ENCODE assay signal across 8 cellular contexts in the genomic region with DNA sequence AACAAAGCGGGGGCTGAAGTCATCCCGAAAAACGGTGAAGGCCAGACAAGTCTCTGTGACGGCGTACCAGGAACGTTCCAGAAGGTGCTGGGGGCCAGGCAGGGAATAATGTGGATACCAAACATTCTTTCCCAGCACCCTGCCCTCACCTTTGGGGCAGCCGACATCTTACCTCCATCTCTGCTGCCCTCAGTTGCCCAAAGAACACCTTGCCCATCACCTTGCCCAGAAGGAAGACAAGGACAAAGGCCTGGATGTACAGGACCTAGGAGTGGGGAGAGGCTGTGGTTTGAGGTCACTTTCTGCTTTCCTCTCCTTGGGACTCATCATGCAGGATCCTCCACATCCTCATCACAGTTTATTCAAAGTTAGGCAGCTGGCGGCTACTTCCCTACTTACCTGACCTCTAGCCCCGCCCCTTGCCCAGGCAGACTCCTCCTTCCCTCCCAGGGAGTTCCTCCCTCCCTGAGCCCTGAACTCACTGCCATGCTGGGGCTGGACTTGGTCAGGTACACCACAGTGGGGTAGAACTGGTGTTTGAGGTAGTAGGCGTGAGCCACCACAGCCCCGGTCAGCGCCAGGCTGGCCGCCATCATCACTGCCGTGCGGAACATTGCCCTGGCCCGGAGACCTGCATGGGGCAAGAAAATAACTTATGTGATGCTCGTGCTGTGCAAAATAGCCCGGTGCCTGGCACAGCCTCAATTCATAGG. TPM values are rescaled to one million over a fixed set of nuclear protein-coding genes. Genes with fewer than 3 reads are reported as not detected.
DNase-seq lines count a peak whose midpoint lies in the region; ATAC-seq and TF ChIP-seq lines count a peak whose summit lies in the region.

No MANE protein-coding gene starts in this region.

- CTCF ChIA-PET in activated naive CD4-positive, alpha-beta T cell treated with anti-CD3 and anti-CD28 coated beads, Interleukin-2, amount 10 ng/mL, durations not matched to agents 7 days and 5 days (lab: Charles Lee), result interaction anchor here (3.3 kb wide), 1 partner anchor 12 kb away, joined by 9 read pairs; a partner anchor contains a TSS

- H3K4me1 Mint-ChIP-seq in activated naive CD4-positive, alpha-beta T cell treated with anti-CD3 and anti-CD28 coated beads, Interleukin-2, amount 10 ng/mL, durations not matched to agents 7 days and 5 days, result peaks cover 42% of the 10 kb centered on the region

- H3K79me2 ChIP-seq in hepatocyte, result peaks cover 30% of the 10 kb centered on the region

- ATAC-seq in HG02642 (IDR thresholded peaks at IDR 0.05; ENCODE audit: poor library complexity, unreplicated experiment) (no peak), GM18858 (IDR thresholded peaks at IDR 0.05; ENCODE audit: unreplicated experiment) (no peak)

- H3K9me3 Mint-ChIP-seq in activated naive CD4-positive, alpha-beta T cell treated with anti-CD3 and anti-CD28 coated beads, Interleukin-2, amount 10 ng/mL, durations not matched to agents 7 days and 5 days, result no peaks in the 10 kb centered on the region

- no peaks in the 10 kb centered on the region for H3K27me3 Mint-ChIP-seq in activated naive CD4-positive, alpha-beta T cell treated with anti-CD3 and anti-CD28 coated beads, Interleukin-2, amount 10 ng/mL, durations not matched to agents 7 days and 5 days

- peaks cover 23% of the 10 kb centered on the region for H3K36me3 Mint-ChIP-seq in activated naive CD4-positive, alpha-beta T cell treated with anti-CD3 and anti-CD28 coated beads, Interleukin-2, amount 10 ng/mL, durations not matched to agents 7 days and 5 days

- H3K27me3 ChIP-seq in hepatocyte (no peaks in the 10 kb centered on the region), skeletal muscle tissue (ENCODE audit: control insufficient read depth in 3 of 3, insufficient read depth in 3 of 3, low read length in 3 of 3) (no peaks in the 10 kb centered on the region)

- no peaks in the 10 kb centered on the region for H3K9me3 ChIP-seq in hepatocyte (ENCODE audit: low read depth)
- H3K9me3 ChIP-seq in skeletal muscle tissue (ENCODE audit: control insufficient read depth in 3 of 3, low read length in 3 of 3), result no peaks in the 10 kb centered on the region

- H3K4me3 ChIP-seq in hepatocyte, result peak overlapping the region; percentile 29
- peak overlapping the region; percentile 93 to 98 (median 94) for H3K4me3 ChIP-seq in skeletal muscle tissue (ENCODE audit: low read length in 3 of 3)

- peak; percentile 68 for TF ChIP-seq POLR2A in GM18951 (IDR thresholded peaks at IDR 0.05; ENCODE audit: extremely low read depth, insufficient read depth, insufficient read length)

- H4K20me1 ChIP-seq in hepatocyte (ENCODE audit: insufficient read depth, poor library complexity, severe bottlenecking), result peaks cover 4% of the 10 kb centered on the region

- H2AFZ ChIP-seq in hepatocyte, result no peak overlapping the region

- peaks cover 17% of the 10 kb centered on the region for H3K4me1 ChIP-seq in hepatocyte (ENCODE audit: insufficient read depth)
- peaks cover 35 to 57% (median 35%) of the 10 kb centered on the region in 3 donors for H3K4me1 ChIP-seq in skeletal muscle tissue (ENCODE audit: control insufficient read depth in 3 of 3, insufficient read depth in 3 of 3, low read length in 3 of 3)

- peak overlapping the region; percentile 99 to 100 (median 99) for H3K9ac ChIP-seq in skeletal muscle tissue (ENCODE audit: low read depth in 1 of 3, low read length in 3 of 3)

- WGBS in hepatocyte (ENCODE audit: low lambda C conversion rate, missing lambda C conversion rate), result 53% methylated on average over 18 of the region's 18 CpGs

- H3K36me3 ChIP-seq in hepatocyte (replicated peaks; ENCODE audit: insufficient read depth, low read depth), result no peaks in the 10 kb centered on the region
- peaks cover 48 to 51% (median 48%) of the 10 kb centered on the region in 3 donors for H3K36me3 ChIP-seq in skeletal muscle tissue (ENCODE audit: control insufficient read depth in 3 of 3, insufficient read depth in 3 of 3, low read length in 3 of 3)

- in situ Hi-C loops in GM18951 (cut with MboI; ENCODE audit: low sequenced_read_pairs, unreplicated experiment), result no loop called here

- H3K4me3 Mint-ChIP-seq in activated naive CD4-positive, alpha-beta T cell treated with anti-CD3 and anti-CD28 coated beads, Interleukin-2, amount 10 ng/mL, durations not matched to agents 7 days and 5 days, result peak overlapping the region; percentile 99

- H3K4me2 ChIP-seq in hepatocyte, result peak overlapping the region; percentile 95

- H3K27ac ChIP-seq in hepatocyte (peak overlapping the region; percentile 98), skeletal muscle tissue (ENCODE audit: low read depth, low read length) (peak overlapping the region; percentile 100)

- DNase-seq in NCI-H2196 treated with DMSO at 0.1 percent for 48 hours (lab: John Stamatoyannopoulos, UW; ENCODE audit: unreplicated experiment) (peak; percentile 34), hepatocyte (ENCODE audit: low spot score) (peak; percentile 85), A172 (ENCODE audit: low spot score) (no peak)
- DNase-seq in activated naive CD4-positive, alpha-beta T cell treated with anti-CD3 and anti-CD28 coated beads, Interleukin-2, amount 10 ng/mL, durations not matched to agents 7 days and 5 days, result peak; percentile 81

- TF ChIP-seq CTCF in hepatocyte (IDR thresholded peaks at IDR 0.05; ENCODE audit: poor library complexity), result no peak

- no peaks in the 10 kb centered on the region for H3K9me2 ChIP-seq in hepatocyte (replicated peaks; ENCODE audit: insufficient read depth)

- peak overlapping the region; percentile 100 for H3K27ac Mint-ChIP-seq in activated naive CD4-positive, alpha-beta T cell treated with anti-CD3 and anti-CD28 coated beads, Interleukin-2, amount 10 ng/mL, durations not matched to agents 7 days and 5 days

RNA-seq across cellular contexts. Expression of a gene that starts 1.2 kb away (rescaled TPM):
- total RNA-seq in hepatocyte (27.3 and 27.7 TPM in 2 replicates), skeletal muscle tissue (19.8 TPM)
- polyA plus RNA-seq in hepatocyte, result 31.8 and 35.7 TPM in 2 replicates
- 17.0 and 30.6 TPM in 2 replicates for total RNA-seq in A172 (2014; rRNA removed; shearing (Covaris generic))

RNA-seq across cellular contexts. Expression of a gene that starts 11.0 kb away (rescaled TPM):
- 57.6 and 71.0 TPM in 2 replicates for total RNA-seq in hepatocyte
- polyA plus RNA-seq in hepatocyte, result 46.2 and 46.8 TPM in 2 replicates
- total RNA-seq in skeletal muscle tissue, result 21.4 TPM
- 52.8 and 82.4 TPM in 2 replicates for total RNA-seq in A172 (2014; rRNA removed; shearing (Covaris generic))

RNA-seq across cellular contexts. Expression of a gene that starts 11.2 kb away (rescaled TPM):
- 211 and 264 TPM in 2 replicates for total RNA-seq in hepatocyte
- polyA plus RNA-seq in hepatocyte, result 434 and 462 TPM in 2 replicates
- 292 TPM for total RNA-seq in skeletal muscle tissue
- 286 and 528 TPM in 2 replicates for total RNA-seq in A172 (2014; rRNA removed; shearing (Covaris generic))

RNA-seq across cellular contexts. Expression of a gene that starts 15.6 kb away (rescaled TPM):
- total RNA-seq in hepatocyte (8.3 and 13.5 TPM in 2 replicates), skeletal muscle tissue (4.2 TPM)
- polyA plus RNA-seq in hepatocyte, result 22.1 and 23.7 TPM in 2 replicates
- total RNA-seq in A172 (2014; rRNA removed; shearing (Covaris generic)), result 10.4 and 22.3 TPM in 2 replicates

RNA-seq across cellular contexts. Expression of a gene that starts 21.5 kb away (rescaled TPM):
- total RNA-seq in hepatocyte, result 124 and 133 TPM in 2 replicates
- 194 and 209 TPM in 2 replicates for polyA plus RNA-seq in hepatocyte
- total RNA-seq in skeletal muscle tissue, result 8.4 TPM
- 1.9 and 8.5 TPM in 2 replicates for total RNA-seq in A172 (2014; rRNA removed; shearing (Covaris generic))
